ENCODE assay signal across 26 cellular contexts in genomic region chr6:123203928-123204327, GRCh38.
"Had no signal": no experiment of that assay in that cellular context is flagged by ENCODE, and none has a peak within 500 bp of the region (broad histone marks: within the 10 kb centered on the region; RNA-seq: fewer than 3 reads in every experiment).

No MANE protein-coding gene starts in this region.

- H3K4me3 ChIP-seq: SK-N-MC had no signal

- H3K4me1 Mint-ChIP-seq: activated CD4-positive, alpha-beta T cell treated with anti-CD3 and anti-CD28 coated beads, Interleukin-2, amount 10 ng/mL, durations not matched to agents 7 days and 5 days; activated naive CD8-positive, alpha-beta T cell treated with anti-CD3 and anti-CD28 coated beads, Interleukin-2, amount 50 U/mL, for 24 hours; T-cell had no signal

- ATAC-seq: activated naive CD4-positive, alpha-beta T cell treated with anti-CD3 and anti-CD28 coated beads, Interleukin-2, amount 50 U/mL, for 72 hours; activated naive CD8-positive, alpha-beta T cell treated with anti-CD3 and anti-CD28 coated beads, Interleukin-2, amount 50 U/mL, for 24 hours; activated T-cell treated with anti-CD3 and anti-CD28 coated beads, Interleukin-2, amount 50 U/mL, for 4 hours; Panc1; Right ventricle myocardium inferior; T-cell had no signal

- H3K4me3 Mint-ChIP-seq: activated CD4-positive, alpha-beta memory T cell treated with anti-CD3 and anti-CD28 coated beads for 36 hours; activated CD4-positive, alpha-beta T cell treated with anti-CD3 and anti-CD28 coated beads, Interleukin-2, amount 10 ng/mL, durations not matched to agents 7 days and 5 days; activated naive CD8-positive, alpha-beta T cell treated with anti-CD3 and anti-CD28 coated beads, Interleukin-2, amount 50 U/mL, for 24 hours; activated T-cell treated with anti-CD3 and anti-CD28 coated beads, Interleukin-2, amount 50 U/mL, for 4 hours; T-cell had no signal

- H3K27me3 Mint-ChIP-seq: activated CD4-positive, alpha-beta memory T cell treated with anti-CD3 and anti-CD28 coated beads for 36 hours; activated CD4-positive, alpha-beta T cell treated with anti-CD3 and anti-CD28 coated beads, Interleukin-2, amount 10 ng/mL, durations not matched to agents 7 days and 5 days; activated naive CD8-positive, alpha-beta T cell treated with anti-CD3 and anti-CD28 coated beads, Interleukin-2, amount 50 U/mL, for 24 hours; T-cell had no signal

- H3K27ac ChIP-seq: SK-N-MC had no signal

- H3K27ac Mint-ChIP-seq: activated CD4-positive, alpha-beta memory T cell treated with anti-CD3 and anti-CD28 coated beads for 36 hours; activated CD4-positive, alpha-beta T cell treated with anti-CD3 and anti-CD28 coated beads, Interleukin-2, amount 10 ng/mL, durations not matched to agents 7 days and 5 days; activated naive CD4-positive, alpha-beta T cell treated with anti-CD3 and anti-CD28 coated beads, Interleukin-2, amount 50 U/mL, for 72 hours; activated naive CD8-positive, alpha-beta T cell treated with anti-CD3 and anti-CD28 coated beads, Interleukin-2, amount 50 U/mL, for 24 hours; T-cell had no signal

- DNase-seq: activated CD4-positive, alpha-beta memory T cell treated with anti-CD3 and anti-CD28 coated beads for 36 hours; activated CD4-positive, alpha-beta T cell treated with anti-CD3 and anti-CD28 coated beads, Interleukin-2, amount 10 ng/mL, durations not matched to agents 7 days and 5 days; activated CD4-positive, CD25-positive, alpha-beta regulatory T cell; activated CD8-positive, alpha-beta memory T cell treated with anti-CD3 and anti-CD28 coated beads for 24 hours; activated effector memory CD4-positive, alpha-beta T cell treated with anti-CD3 and anti-CD28 coated beads, Interleukin-2, amount 50 U/mL, for 16 hours; activated naive CD4-positive, alpha-beta T cell treated with Interleukin-2 at 50 U/mL for 16 hours; activated naive CD8-positive, alpha-beta T cell treated with anti-CD3 and anti-CD28 coated beads, Interleukin-2, amount 50 U/mL, for 24 hours; activated T-cell treated with anti-CD3 and anti-CD28 coated beads, Interleukin-2, amount 50 U/mL, for 4 hours; amniotic stem cell; KG1; NCI-H1048; NCI-H187 treated with DMSO at 0.1 percent for 48 hours; NCI-H2081 treated with DMSO at 0.1 percent for 48 hours; NCI-H2227 treated with DMSO at 0.1 percent for 48 hours; NCI-H446 treated with DMSO at 0.1 percent for 48 hours; NCI-H524 treated with DMSO at 0.1 percent for 48 hours; NCI-H82; OCI-M1; RPMI8226; T-cell; T-helper 2 cell; T1000 had no signal

- H3K36me3 Mint-ChIP-seq: activated CD4-positive, alpha-beta memory T cell treated with anti-CD3 and anti-CD28 coated beads for 36 hours; T-cell had no signal
